ENCODE assay signal across 9 cellular contexts in the genomic region with DNA sequence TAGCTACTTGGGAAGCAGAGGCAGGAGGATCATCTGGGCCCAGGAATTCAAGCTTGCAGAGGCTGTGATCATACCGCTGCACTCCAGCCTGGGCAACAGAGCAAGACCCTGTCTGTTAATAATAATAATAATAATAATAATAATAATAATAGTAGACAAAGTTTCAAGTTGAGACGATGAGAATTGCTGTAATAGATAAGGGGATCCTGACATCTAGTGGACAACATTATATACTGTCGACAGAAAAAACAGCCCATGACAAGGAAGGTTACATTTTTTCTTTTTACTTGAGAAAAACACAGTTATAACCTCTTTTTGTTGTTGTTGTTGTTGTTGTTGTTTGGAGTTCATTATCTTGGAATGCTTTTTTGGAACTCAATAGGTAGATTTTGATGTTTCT. TPM values are rescaled to one million over a fixed set of nuclear protein-coding genes. Genes with fewer than 3 reads are reported as not detected.
DNase-seq lines count a peak whose midpoint lies in the region; ATAC-seq and TF ChIP-seq lines count a peak whose summit lies in the region.
"Had no signal": no experiment of that assay in that cellular context is flagged by ENCODE, and none has a peak within 500 bp of the region (broad histone marks: within the 10 kb centered on the region; RNA-seq: fewer than 3 reads in every experiment).

No MANE protein-coding gene starts in this region.

- no peak overlapping the region for H3K4me3 ChIP-seq in breast epithelium
- H3K4me3 ChIP-seq in right lobe of liver, result no peak overlapping the region
- H3K4me3 ChIP-seq: BLaER1 had no signal

- peak; percentile 53 to 68 (median 66) for ATAC-seq in right lobe of liver

- WGBS in right lobe of liver (ENCODE audit: insufficient coverage, low coverage, low lambda C conversion rate, missing lambda C conversion rate), result 32% methylated on average over 3 of the region's 3 CpGs

- no peak for TF ChIP-seq POLR2A in breast epithelium (IDR thresholded peaks at IDR 0.05)
- TF ChIP-seq POLR2A in right lobe of liver (IDR thresholded peaks at IDR 0.05), result no peak

- intact Hi-C loops in breast epithelium (cut with DNase I; ENCODE audit: low total_unique reads), result no loop called here
- intact Hi-C loops in right lobe of liver (cut with DNase I), result loop anchor here (5.0 to 10.0 kb wide), 2 partner anchors 149 to 152 kb away; no protein-coding TSS in a partner anchor

- DNase-seq in NCI-H1105 treated with DMSO at 0.1 percent for 48 hours (lab: John Stamatoyannopoulos, UW) (peak; percentile 26), NCI-H1105 (lab: John Stamatoyannopoulos, UW) (no peak), NCI-H1092 (lab: John Stamatoyannopoulos, UW) (peak; percentile 1), breast epithelium (ENCODE audit: low spot score in 2 of 2) (no peak), right lobe of liver (no peak), activated gamma-delta T cell treated with Interleukin-2 at 50 U/mL for 16 hours (no peak), COLO668 (lab: John Stamatoyannopoulos, UW; ENCODE audit: unreplicated experiment) (no peak)
- DNase-seq in activated effector memory CD4-positive, alpha-beta T cell treated with Interleukin-2 at 50 U/mL for 16 hours, result no peak

- H3K9me3 ChIP-seq in breast epithelium (no peaks in the 10 kb centered on the region), right lobe of liver (no peaks in the 10 kb centered on the region)
- H3K9me3 ChIP-seq: BLaER1 had no signal

- TF ChIP-seq CTCF in breast epithelium (IDR thresholded peaks at IDR 0.05) (peak; percentile 6 to 51 (median 50)), right lobe of liver (IDR thresholded peaks at IDR 0.05) (peak; percentile 49 to 61 (median 56))

- H3K36me3 ChIP-seq in breast epithelium, result peaks cover 11% of the 10 kb centered on the region
- peaks cover 0 to 49% (median 13%) of the 10 kb centered on the region in 4 donors for H3K36me3 ChIP-seq in right lobe of liver
- H3K36me3 ChIP-seq: BLaER1 had no signal

- no peaks in the 10 kb centered on the region for H3K4me1 ChIP-seq in breast epithelium
- H3K4me1 ChIP-seq in right lobe of liver, result peaks cover 0 to 1% (median 0%) of the 10 kb centered on the region in 4 donors
- H3K4me1 ChIP-seq: BLaER1 had no signal

- H3K27me3 ChIP-seq in breast epithelium, result no peaks in the 10 kb centered on the region
- H3K27me3 ChIP-seq in right lobe of liver, result no peaks in the 10 kb centered on the region
- H3K27me3 ChIP-seq: BLaER1 had no signal

- H3K27ac ChIP-seq in breast epithelium (no peak overlapping the region), right lobe of liver (no peak overlapping the region)
- H3K27ac ChIP-seq: BLaER1 had no signal

RNA-seq across cellular contexts. Expression of a gene that starts 35.3 kb away (rescaled TPM):
- total RNA-seq in breast epithelium, result 100 to 1,000 TPM; 115 to 135 (median 117) TPM
- total RNA-seq in right lobe of liver, result 10 to 100 TPM; 50.4 to 61.1 (median 57.1) TPM

Comparison
In these comparisons a context has a peak if more than half of its experiments do, and no peak if none do; other contexts are left out.
1. DNase-seq: peak in NCI-H1105 treated with DMSO at 0.1 percent for 48 hours (single experiment) and NCI-H1092 (single experiment); none in NCI-H1105 (single experiment), breast epithelium (0 of 2), right lobe of liver (0 of 3), activated gamma-delta T cell treated with Interleukin-2 at 50 U/mL for 16 hours (single experiment), activated effector memory CD4-positive, alpha-beta T cell treated with Interleukin-2 at 50 U/mL for 16 hours (single experiment) and COLO668 (single experiment).